In genomic region chr12:124130717-124131670, GRCh38 we compare ENCODE assay signal across 1 cellular context.
TF ChIP-seq lines count a peak whose summit lies in the region.

No MANE protein-coding gene starts in this region.

TF ChIP-seq in WTC11, 78 proteins besides CTCF, POLR2A, EP300 and RAD21 (continued from another document and continues in another):
- no peak for TF ChIP-seq AR (CRISPR knock-in tag; IDR thresholded peaks at IDR 0.05)
- no peak for TF ChIP-seq FOXK1 (CRISPR knock-in tag; IDR thresholded peaks at IDR 0.05)
- no peak for TF ChIP-seq SMAD4 (CRISPR knock-in tag; IDR thresholded peaks at IDR 0.05)
- no peak for TF ChIP-seq ZNF425 (CRISPR knock-in tag; conservative IDR thresholded peaks at IDR 0.05)
- TF ChIP-seq TCF7 (CRISPR knock-in tag; IDR thresholded peaks at IDR 0.05; ENCODE audit: low read depth): no peak
- no peak for TF ChIP-seq PREB (CRISPR knock-in tag; IDR thresholded peaks at IDR 0.05; ENCODE audit: borderline replicate concordance)
- TF ChIP-seq ZNF396 (CRISPR knock-in tag; IDR thresholded peaks at IDR 0.05; ENCODE audit: borderline replicate concordance): no peak
- no peak for TF ChIP-seq FOXJ3 (CRISPR knock-in tag; IDR thresholded peaks at IDR 0.05; ENCODE audit: borderline replicate concordance)
- no peak for TF ChIP-seq JAZF1 (CRISPR knock-in tag; IDR thresholded peaks at IDR 0.05)
- no peak for TF ChIP-seq SP1 (CRISPR knock-in tag; conservative IDR thresholded peaks at IDR 0.05)
- no peak for TF ChIP-seq STAT6 (CRISPR knock-in tag; conservative IDR thresholded peaks at IDR 0.05; ENCODE audit: low read depth)
- no peak for TF ChIP-seq MXD4 (CRISPR knock-in tag; IDR thresholded peaks at IDR 0.05; ENCODE audit: borderline replicate concordance)
- TF ChIP-seq ZBTB43 (CRISPR knock-in tag; IDR thresholded peaks at IDR 0.05): no peak
- no peak for TF ChIP-seq PRRX2 (CRISPR knock-in tag; IDR thresholded peaks at IDR 0.05)
- TF ChIP-seq ATF1 (CRISPR knock-in tag; IDR thresholded peaks at IDR 0.05): no peak
- TF ChIP-seq ATF6 (CRISPR knock-in tag; IDR thresholded peaks at IDR 0.05): no peak
- TF ChIP-seq ZNF263 (CRISPR knock-in tag; IDR thresholded peaks at IDR 0.05; ENCODE audit: low read depth): no peak
- peak; percentile 96 for TF ChIP-seq ZNF423 (CRISPR knock-in tag; IDR thresholded peaks at IDR 0.05)
- no peak for TF ChIP-seq ATF2 (CRISPR knock-in tag; IDR thresholded peaks at IDR 0.05; ENCODE audit: borderline replicate concordance, low read depth)
- no peak for TF ChIP-seq KAT7 (CRISPR knock-in tag; IDR thresholded peaks at IDR 0.05; ENCODE audit: borderline replicate concordance)
- TF ChIP-seq AFF4 (CRISPR knock-in tag; IDR thresholded peaks at IDR 0.05; ENCODE audit: borderline replicate concordance): no peak
- TF ChIP-seq E2F5 (CRISPR knock-in tag; IDR thresholded peaks at IDR 0.05): no peak
- no peak for TF ChIP-seq IRF2 (CRISPR knock-in tag; IDR thresholded peaks at IDR 0.05; ENCODE audit: borderline replicate concordance, low read depth)
- no peak for TF ChIP-seq E2F1 (CRISPR knock-in tag; IDR thresholded peaks at IDR 0.05)
- no peak for TF ChIP-seq MYBL2 (CRISPR knock-in tag; IDR thresholded peaks at IDR 0.05)
- TF ChIP-seq ELF4 (CRISPR knock-in tag; IDR thresholded peaks at IDR 0.05; ENCODE audit: low read depth): no peak
- TF ChIP-seq GABPB1 (CRISPR knock-in tag; IDR thresholded peaks at IDR 0.05): 0 out of 2 replicates have a peak, but pooled peaks have one; percentile 42
- no peak for TF ChIP-seq USF1 (CRISPR knock-in tag; IDR thresholded peaks at IDR 0.05)
- TF ChIP-seq HMGA2 (CRISPR knock-in tag; IDR thresholded peaks at IDR 0.05): no peak
- TF ChIP-seq ZNF281 (CRISPR knock-in tag; IDR thresholded peaks at IDR 0.05): peak; percentile 66
- no peak for TF ChIP-seq CBFB (CRISPR knock-in tag; IDR thresholded peaks at IDR 0.05; ENCODE audit: low read depth)
